Comparison of ENCODE assay signal across 9 cellular contexts in genomic region chr5:72850113-72850512, GRCh38. TPM values are rescaled to one million over a fixed set of nuclear protein-coding genes. Genes with fewer than 3 reads are reported as not detected.
A peak's percentile ranks its signal among the peaks of the same experiment; 100 is the strongest.
DNase-seq lines count a peak whose midpoint lies in the region; ATAC-seq, FAIRE-seq and TF ChIP-seq lines count a peak whose summit lies in the region.
"Had no signal": no experiment of that assay in that cellular context is flagged by ENCODE, and none has a peak within 500 bp of the region (broad histone marks: within the 10 kb centered on the region; RNA-seq: fewer than 3 reads in every experiment).

No MANE protein-coding gene starts in this region.

- H4K91ac ChIP-seq in mesenchymal stem cell (ENCODE audit: low read length), result no peak overlapping the region

- no peak overlapping the region for H3K4ac ChIP-seq in mesenchymal stem cell (ENCODE audit: low read depth in 1 of 2, low read length in 2 of 2)

- no peak overlapping the region for H2AK5ac ChIP-seq in mesenchymal stem cell (ENCODE audit: low read length, severe bottlenecking)

- H3K9ac ChIP-seq in GM12878 (ENCODE audit: control insufficient read depth, insufficient read depth, low read length) (no peak overlapping the region), mesenchymal stem cell (ENCODE audit: low read length) (peak overlapping the region; percentile 95)

- peak overlapping the region; percentile 83; the same call in 1 of the 2 replicates for H3K27ac ChIP-seq in 22Rv1
- H3K27ac ChIP-seq in GM12878 (ENCODE audit: control insufficient read depth, insufficient read depth), result no peak overlapping the region
- H3K27ac ChIP-seq in mesenchymal stem cell (ENCODE audit: low read length, poor library complexity, severe bottlenecking), result no peak overlapping the region

- H2AFZ ChIP-seq in GM12878 (ENCODE audit: control insufficient read depth, low read depth, low read length) (no peak overlapping the region), mesenchymal stem cell (ENCODE audit: low read depth, low read length) (no peak overlapping the region)

- H3K14ac ChIP-seq in mesenchymal stem cell (ENCODE audit: low read length in 2 of 2), result no peak overlapping the region

- no peak for TF ChIP-seq EP300 in GM12878 (IDR thresholded peaks at IDR 0.05; ENCODE audit: borderline replicate concordance in 1 of 2, control insufficient read depth in 1 of 2, low read depth in 2 of 2, low read length in 2 of 2)

- intact Hi-C loops in GM12878 (cut with micrococcal nuclease; ENCODE audit: unreplicated experiment), result no loop called here

- H3K9me3 ChIP-seq in HAP-1 (no peaks in the 10 kb centered on the region), GM12878 (replicated peaks; ENCODE audit: control insufficient read depth, insufficient read depth, low read length) (no peaks in the 10 kb centered on the region), mesenchymal stem cell (ENCODE audit: control insufficient read depth, low read length) (no peaks in the 10 kb centered on the region)

- peak overlapping the region; percentile 57 for H3K4me3 ChIP-seq in HAP-1
- peak overlapping the region; percentile 74 for H3K4me3 ChIP-seq in GM12878
- H3K4me3 ChIP-seq in mesenchymal stem cell (ENCODE audit: insufficient read depth in 1 of 2, low read depth in 1 of 2, low read length in 2 of 2), result peak overlapping the region in 1 of 2 experiments; percentile 95

- no peak overlapping the region for H2BK120ac ChIP-seq in mesenchymal stem cell (ENCODE audit: low read depth, low read length)

- H4K8ac ChIP-seq in mesenchymal stem cell (ENCODE audit: low read length), result no peak overlapping the region

- no TSS peak for BruUV-seq in GM12878 (replicated peaks; lab: Mats Ljungman, UMichigan)

- POLR2A ChIA-PET in GM12878 (lab: Charles Lee), result interaction anchor here (0.7 to 2.3 kb wide), 2 partner anchors 22 to 32 kb away, joined by 3 to 18 read pairs; partner anchors contain the start of gene TNPO1

- no peak overlapping the region for H3K23ac ChIP-seq in mesenchymal stem cell (ENCODE audit: low read length in 2 of 2)

- peak; percentile 59 for FAIRE-seq in GM12878 (lab: Jason Lieb, UNC)

- ATAC-seq in GM12878, result no peak
- no peak for ATAC-seq in HG03439 (IDR thresholded peaks at IDR 0.05; ENCODE audit: unreplicated experiment)
- no peak for ATAC-seq in GM18505 (IDR thresholded peaks at IDR 0.05; ENCODE audit: unreplicated experiment)

- TF ChIP-seq CTCF in 22Rv1 (IDR thresholded peaks at IDR 0.05), result no peak
- TF ChIP-seq CTCF in GM12878 (IDR thresholded peaks at IDR 0.05 in 2 of 3, conservative IDR thresholded peaks at IDR 0.05 in 1 of 3; ENCODE audit: control insufficient read depth in 2 of 3, extremely low read depth in 1 of 3, insufficient read depth in 1 of 3, low read depth in 3 of 3, low read length in 3 of 3), result no peak

- no peak overlapping the region for H2BK12ac ChIP-seq in mesenchymal stem cell (ENCODE audit: low read length in 2 of 2)

- no peaks in the 10 kb centered on the region for H3K27me3 ChIP-seq in HAP-1 (ENCODE audit: low read depth)
- no peaks in the 10 kb centered on the region for H3K27me3 ChIP-seq in GM12878 (replicated peaks in 1 of 2; ENCODE audit: control insufficient read depth in 2 of 2, insufficient read depth in 2 of 2, low read length in 1 of 2)
- no peaks in the 10 kb centered on the region for H3K27me3 ChIP-seq in mesenchymal stem cell (ENCODE audit: control insufficient read depth in 1 of 2, insufficient read depth in 1 of 2, low read length in 2 of 2)

- H3K4me1 ChIP-seq in HAP-1 (peaks cover 25% of the 10 kb centered on the region), GM12878 (ENCODE audit: control insufficient read depth, insufficient read depth, low read length) (no peaks in the 10 kb centered on the region), mesenchymal stem cell (ENCODE audit: control insufficient read depth, insufficient read depth, low read depth, low read length) (peaks cover 5% of the 10 kb centered on the region)

- peak overlapping the region; percentile 56 for H3K4me2 ChIP-seq in GM12878 (ENCODE audit: control insufficient read depth, insufficient read depth)
- H3K4me2 ChIP-seq in mesenchymal stem cell (ENCODE audit: low read length, poor library complexity, severe bottlenecking), result peak overlapping the region; percentile 61

- TF ChIP-seq POLR2A in GM12878 (IDR thresholded peaks at IDR 0.05; ENCODE audit: low read depth, low read length), result no peak
- no peak for TF ChIP-seq POLR2A in GM18505 (IDR thresholded peaks at IDR 0.05; ENCODE audit: borderline replicate concordance, extremely low read depth, insufficient read depth, insufficient read length)

- no peak for TF ChIP-seq RAD21 in GM12878 (IDR thresholded peaks at IDR 0.05; ENCODE audit: insufficient read depth, low read depth, low read length)

- in situ Hi-C loops in HAP-1 (cut with MboI; ENCODE audit: low sequenced_read_pairs) (no loop called here), GM12878 (cut with MboI) (no loop called here)

- RAD21 ChIA-PET in GM12878 (lab: Charles Lee; ENCODE audit: unreplicated experiment), result interaction anchor here (1.0 to 2.9 kb wide), 4 partner anchors 15 to 239 kb away, joined by 3 to 21 read pairs (median 4); no protein-coding TSS in a partner anchor

- CTCF ChIA-PET in GM12878 (lab: Yijun Ruan, JAX), result interaction anchor here (1.2 to 3.0 kb wide), 2 partner anchors 14 to 32 kb away, joined by 3 to 27 read pairs; no protein-coding TSS in a partner anchor

- H2BK5ac ChIP-seq in mesenchymal stem cell (ENCODE audit: low read depth, low read length, poor library complexity, severe bottlenecking), result no peak overlapping the region

- no peaks in the 10 kb centered on the region for H4K20me1 ChIP-seq in GM12878 (ENCODE audit: control insufficient read depth, insufficient read depth)

- H3K79me2 ChIP-seq in GM12878 (ENCODE audit: control insufficient read depth, insufficient read depth, low read length), result peaks cover 74% of the 10 kb centered on the region

- WGBS in GM12878 (ENCODE audit: insufficient coverage, insufficient replicate concordance, low lambda C conversion rate, missing lambda C conversion rate), result 47% methylated on average over 2 of the region's 2 CpGs
- 93% methylated on average over 1 of the region's 2 CpGs for whole genome bisulfite sequencing in mesenchymal stem cell

- H3K18ac ChIP-seq in mesenchymal stem cell (ENCODE audit: low read depth in 1 of 2, low read length in 2 of 2), result no peak overlapping the region

- H2BK15ac ChIP-seq in mesenchymal stem cell (ENCODE audit: low read depth, poor library complexity, severe bottlenecking), result no peak overlapping the region

- DNase-seq in HAP-1 (ENCODE audit: low spot score in 2 of 2), result no peak
- no peak for DNase-seq in GM12878 (ENCODE audit: low read depth, low spot score)
- no peak for DNase-seq in mesenchymal stem cell
- DNase-seq in NCI-H1436 treated with DMSO at 0.1 percent for 48 hours (lab: John Stamatoyannopoulos, UW), result no peak
- DNase-seq in NCI-H146 treated with DMSO at 0.1 percent for 48 hours (lab: John Stamatoyannopoulos, UW; ENCODE audit: unreplicated experiment), result no peak
- DNase-seq: NCI-H2029 treated with DMSO at 0.1 percent for 48 hours had no signal

- SMC1A ChIA-PET in GM12878 (lab: Charles Lee; ENCODE audit: uncharacterized antibody, unreplicated experiment), result interaction anchor here (0.6 to 2.0 kb wide), 7 partner anchors 19 to 551 kb away, joined by 3 to 25 read pairs (median 3); partner anchors contain the start of gene TNPO1

- H3K79me1 ChIP-seq in mesenchymal stem cell (replicated peaks; ENCODE audit: low read length, poor library complexity, severe bottlenecking), result peaks cover 4% of the 10 kb centered on the region

- H3K36me3 ChIP-seq in HAP-1 (replicated peaks), result peaks cover 38% of the 10 kb centered on the region
- H3K36me3 ChIP-seq in GM12878 (ENCODE audit: control insufficient read depth in 2 of 2, insufficient read depth in 2 of 2, low read length in 1 of 2), result peaks cover 0 to 13% of the 10 kb centered on the region in 2 experiments; a peak in 3 of 4 replicates
- peaks cover 3 to 37% of the 10 kb centered on the region in 2 experiments for H3K36me3 ChIP-seq in mesenchymal stem cell (ENCODE audit: control insufficient read depth in 1 of 2, insufficient read depth in 2 of 2, low read depth in 1 of 2, low read length in 2 of 2)

TF ChIP-seq in GM12878, 131 proteins besides CTCF, POLR2A, EP300 and RAD21 (continues in another document):
- TF ChIP-seq ZZZ3 (IDR thresholded peaks at IDR 0.05; ENCODE audit: control insufficient read depth, insufficient read length, low read depth) (no peak), PBX3 (IDR thresholded peaks at IDR 0.05; ENCODE audit: insufficient replicate concordance, low read depth, low read length) (no peak)

RNA-seq across cellular contexts. Expression of gene TNPO1, which starts 33.7 kb away (rescaled TPM):
- total RNA-seq in GM12878 (2013; cell fraction: nucleolus; rRNA removed), result 145 and 168 TPM in 2 replicates
- total RNA-seq in GM12878 (2014; rRNA removed) (89.4 and 97.5 TPM in 2 replicates), GM12878 (2014; rRNA removed; fragmentation: Illumina TruSeq; extraction: Trizol) (111 and 123 TPM in 2 replicates), GM12878 (2021) (80.6 and 95.7 TPM in 2 replicates)
- 16.6 TPM for polyA plus RNA-seq in GM12878 (2011; ENCODE audit: low read depth)
- polyA plus RNA-seq in GM12878 (2011; rRNA removed) (76.7 and 108 TPM in 2 replicates), GM12878 (2014; fragmentation: Illumina TruSeq; extraction: Trizol) (81.8 and 90.3 TPM in 2 replicates), GM12878 (2014; fragmentation: Nextera tagmentation; extraction: Ambion mirVana) (10 to 100 TPM; 18.1 to 37.3 TPM), GM12878 (2014; rRNA removed) (42.5 and 47.7 TPM in 2 replicates), GM12878 (2016; fragmentation: Nextera tagmentation; extraction: Ambion mirVana) (10 to 100 TPM; 75.8 to 92.0 TPM)
- polyA plus RNA-seq in GM12878 (2011; cell fraction: cytosol; rRNA removed), result 40.5 and 44.5 TPM in 2 replicates
- 23.5 and 53.1 TPM in 2 replicates for polyA plus RNA-seq in GM12878 (2011; cell fraction: nucleus; rRNA removed)
- 18.8 and 26.1 TPM in 2 replicates for polyA plus RNA-seq in GM12878 (2012)
- 156 and 216 TPM in 2 replicates for polyA minus RNA-seq in GM12878 (2011; rRNA and poly(A)+ RNA removed)
- polyA minus RNA-seq in GM12878 (2011; cell fraction: cytosol; rRNA and poly(A)+ RNA removed), result 64.0 and 70.3 TPM in 2 replicates
- polyA minus RNA-seq in GM12878 (2011; cell fraction: nucleus; rRNA and poly(A)+ RNA removed), result 42.1 and 60.0 TPM in 2 replicates
- 88.3 TPM for polyA plus RNA-seq in mesenchymal stem cell (2013, experiment 1 of 2)
- 88.8 TPM for polyA plus RNA-seq in mesenchymal stem cell (2013, experiment 2 of 2)
